21 cellular contexts compared by ENCODE assay signal in the genomic region with DNA sequence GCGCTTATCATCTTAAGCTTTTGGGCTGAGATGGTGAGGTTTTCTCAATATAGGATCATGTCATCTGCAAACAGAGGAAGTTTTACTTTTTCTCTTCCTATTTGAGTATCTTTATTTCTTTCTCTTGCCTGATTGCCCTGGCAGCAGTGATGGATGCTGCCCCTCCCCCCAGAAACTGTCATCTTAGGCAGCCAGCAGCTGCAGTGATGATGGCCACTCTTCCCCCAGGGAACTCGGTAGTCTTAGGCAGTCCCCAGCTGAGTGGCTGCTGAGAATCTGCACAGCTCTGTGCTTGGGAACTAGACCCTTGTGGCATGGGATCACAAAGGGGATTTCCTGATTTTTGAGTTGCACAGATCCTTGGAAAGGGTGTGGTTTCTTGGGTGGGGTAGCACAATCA.
DNase-seq lines count a peak whose midpoint lies in the region; ATAC-seq and TF ChIP-seq lines count a peak whose summit lies in the region.
"Had no signal": no experiment of that assay in that cellular context is flagged by ENCODE, and none has a peak within 500 bp of the region (broad histone marks: within the 10 kb centered on the region; RNA-seq: fewer than 3 reads in every experiment).

No MANE protein-coding gene starts in this region.

- no peak overlapping the region for H3K18ac ChIP-seq in neuronal stem cell (ENCODE audit: low read length)

- H3K4me2 ChIP-seq in BLaER1 treated with 17β-estradiol and CSF1 and Interleukin-3, amounts not matched to agents 10 nM and 100 nM: peak overlapping the region in 7 of 11 experiments; percentile 9 to 51 (median 35); a peak in 13 of 22 replicates
- H3K4me2 ChIP-seq in OCI-LY3 (ENCODE audit: low read length): peak overlapping the region; percentile 3; the same call in 1 of the 2 replicates
- no peak overlapping the region for H3K4me2 ChIP-seq in neuronal stem cell (ENCODE audit: insufficient read depth, low read length, poor library complexity, severe bottlenecking)
- H3K4me2 ChIP-seq: A549 had no signal

- H3K9ac ChIP-seq in BLaER1 treated with 17β-estradiol and CSF1 and Interleukin-3, amounts not matched to agents 10 nM and 100 nM: no peak overlapping the region
- H3K9ac ChIP-seq in OCI-LY3 (ENCODE audit: low read length) (no peak overlapping the region), neuronal stem cell (ENCODE audit: low read depth, low read length, poor library complexity) (no peak overlapping the region)

- no peak overlapping the region for H3K23ac ChIP-seq in neuronal stem cell (ENCODE audit: low read depth, low read length, poor library complexity)

- no peak overlapping the region for H2BK15ac ChIP-seq in neuronal stem cell (ENCODE audit: low read length)

- peaks cover 2% of the 10 kb centered on the region for H3K9me3 ChIP-seq in BE2C
- H3K9me3 ChIP-seq in BLaER1 treated with 17β-estradiol and CSF1 and Interleukin-3, amounts not matched to agents 10 nM and 100 nM (replicated peaks in 1 of 11): peaks cover 49 to 69% (median 63%) of the 10 kb centered on the region in 11 experiments
- peaks cover 24% of the 10 kb centered on the region for H3K9me3 ChIP-seq in OCI-LY3 (ENCODE audit: insufficient read depth, low read length)
- H3K9me3 ChIP-seq in neuronal stem cell (replicated peaks in 1 of 2; ENCODE audit: control insufficient read depth in 2 of 2, insufficient read depth in 1 of 2, low read depth in 1 of 2, low read length in 2 of 2): peaks cover 21 to 23% of the 10 kb centered on the region in 2 donors
- H3K9me3 ChIP-seq: HAP-1 had no signal

- H2BK5ac ChIP-seq in neuronal stem cell (ENCODE audit: low read length): no peak overlapping the region

- no peak overlapping the region for H3K4ac ChIP-seq in neuronal stem cell (ENCODE audit: low read length)

- no peak for ATAC-seq in GM18517 (IDR thresholded peaks at IDR 0.05; ENCODE audit: unreplicated experiment)
- ATAC-seq: A549, GM12878 had no signal

- no CpG with 5 or more reads among the region's 2 CpGs for WGBS in neuronal stem cell (ENCODE audit: extremely low coverage in 2 of 2, insufficient read length in 2 of 2, insufficient replicate concordance in 1 of 2), 2 donors

- no peaks in the 10 kb centered on the region for H3K79me2 ChIP-seq in OCI-LY3 (ENCODE audit: low read length)

- no peaks in the 10 kb centered on the region for H3K79me1 ChIP-seq in neuronal stem cell (ENCODE audit: low read depth, low read length)

- peak overlapping the region in 5 of 11 experiments; percentile 12 to 50 (median 32); a peak in 5 of 22 replicates for H3K27ac ChIP-seq in BLaER1 treated with 17β-estradiol and CSF1 and Interleukin-3, amounts not matched to agents 10 nM and 100 nM
- H3K27ac ChIP-seq in OCI-LY3 (ENCODE audit: low read length) (0 out of 2 replicates have a peak overlapping the region, but pooled peaks have one; percentile 10), neuronal stem cell (replicated peaks; ENCODE audit: low read length) (no peak overlapping the region)
- H3K27ac ChIP-seq: A549 had no signal

- no peak overlapping the region for H3K14ac ChIP-seq in neuronal stem cell (ENCODE audit: low read length)

- H2BK12ac ChIP-seq in neuronal stem cell (ENCODE audit: low read length): no peak overlapping the region

- DNase-seq in BE2C (peak; percentile 46), neuronal stem cell (ENCODE audit: low spot score) (no peak), putamen (ENCODE audit: low spot score) (no peak), RKO (ENCODE audit: low spot score) (no peak)
- DNase-seq: 8988T; ACHN; AML-193; CD4-positive, alpha-beta T cell; CD8-positive, alpha-beta memory T cell; DMS 273 treated with DMSO at 0.1 percent for 48 hours; DMS79; EL; GDM1; GOT3; HFFc6 had no signal

- no peaks in the 10 kb centered on the region for H3K4me1 ChIP-seq in BE2C
- peaks cover 0 to 11% (median 7%) of the 10 kb centered on the region in 10 experiments; a peak in 12 of 20 replicates for H3K4me1 ChIP-seq in BLaER1 treated with 17β-estradiol and CSF1 and Interleukin-3, amounts not matched to agents 10 nM and 100 nM
- peaks cover 10% of the 10 kb centered on the region for H3K4me1 ChIP-seq in OCI-LY3 (ENCODE audit: low read length)
- no peaks in the 10 kb centered on the region for H3K4me1 ChIP-seq in neuronal stem cell (ENCODE audit: control insufficient read depth in 2 of 2, insufficient read depth in 1 of 2, low read depth in 1 of 2, low read length in 2 of 2)
- H3K4me1 ChIP-seq: A549, HAP-1 had no signal

- no peak for TF ChIP-seq CTCF in BE2C (IDR thresholded peaks at IDR 0.05; ENCODE audit: low read depth, low read length)
- no peak for TF ChIP-seq CTCF in OCI-LY3 (IDR thresholded peaks at IDR 0.05; ENCODE audit: low read depth, low read length)

- H3K4me3 ChIP-seq in BE2C (ENCODE audit: low read depth, low read length) (no peak overlapping the region), OCI-LY3 (ENCODE audit: low read length) (no peak overlapping the region), neuronal stem cell (ENCODE audit: low read length in 2 of 2) (no peak overlapping the region)
- H3K4me3 ChIP-seq in BLaER1 treated with 17β-estradiol and CSF1 and Interleukin-3, amounts not matched to agents 10 nM and 100 nM: no peak overlapping the region
- H3K4me3 ChIP-seq: A549, GM12878, HAP-1 had no signal

- H3K27me3 ChIP-seq in BE2C: no peaks in the 10 kb centered on the region
- no peaks in the 10 kb centered on the region for H3K27me3 ChIP-seq in BLaER1 treated with 17β-estradiol and CSF1 and Interleukin-3, amounts not matched to agents 10 nM and 100 nM
- no peaks in the 10 kb centered on the region for H3K27me3 ChIP-seq in OCI-LY3 (ENCODE audit: low read depth, low read length)
- no peaks in the 10 kb centered on the region for H3K27me3 ChIP-seq in neuronal stem cell (ENCODE audit: control insufficient read depth in 3 of 3, insufficient read depth in 3 of 3, low read depth in 1 of 3, low read length in 3 of 3)

- H4K91ac ChIP-seq in neuronal stem cell (ENCODE audit: low read depth, low read length, poor library complexity): no peak overlapping the region

- no peak overlapping the region for H2AK5ac ChIP-seq in neuronal stem cell (ENCODE audit: low read depth, low read length)

- H2AFZ ChIP-seq in OCI-LY3 (ENCODE audit: low read depth, low read length): no peak overlapping the region
- H2AFZ ChIP-seq in neuronal stem cell (ENCODE audit: low read length): peak overlapping the region; percentile 43

- H3K36me3 ChIP-seq in BE2C (no peaks in the 10 kb centered on the region), OCI-LY3 (replicated peaks; ENCODE audit: low read depth, low read length) (peaks cover 16% of the 10 kb centered on the region), neuronal stem cell (replicated peaks in 1 of 2; ENCODE audit: control insufficient read depth in 2 of 2, insufficient read depth in 2 of 2, low read length in 2 of 2) (no peaks in the 10 kb centered on the region)
- H3K36me3 ChIP-seq in BLaER1 treated with 17β-estradiol and CSF1 and Interleukin-3, amounts not matched to agents 10 nM and 100 nM: peaks cover 0 to 16% (median 0%) of the 10 kb centered on the region in 11 experiments; a peak in 3 of 22 replicates
- H3K36me3 ChIP-seq: HAP-1 had no signal

- H4K8ac ChIP-seq in neuronal stem cell (ENCODE audit: low read depth, low read length): no peak overlapping the region

- no peak overlapping the region for H2BK120ac ChIP-seq in neuronal stem cell (ENCODE audit: low read depth, low read length)

- H4K20me1 ChIP-seq in BLaER1 treated with 17β-estradiol and CSF1 and Interleukin-3, amounts not matched to agents 10 nM and 100 nM: no peaks in the 10 kb centered on the region
- H4K20me1 ChIP-seq in OCI-LY3 (ENCODE audit: insufficient read depth, low read length): no peaks in the 10 kb centered on the region
